1 cellular context compared by ENCODE assay signal in genomic region chr7:16668049-16668858, GRCh38.
A peak's percentile ranks its signal among the peaks of the same experiment; 100 is the strongest.
TF ChIP-seq lines count a peak whose summit lies in the region.

No MANE protein-coding gene starts in this region.

TF ChIP-seq in HEK293, 187 proteins besides CTCF, POLR2A, EP300 and RAD21 (continued from another document and continues in another):
- TF ChIP-seq ZNF350 (tag by site-specific recombination; IDR thresholded peaks at IDR 0.05): no peak
- TF ChIP-seq TRIM28 (IDR thresholded peaks at IDR 0.05; ENCODE audit: borderline replicate concordance, low read length): peak; percentile 89
- no peak for TF ChIP-seq AEBP2 (tag by site-specific recombination; IDR thresholded peaks at IDR 0.05; ENCODE audit: borderline replicate concordance)
- TF ChIP-seq ZBTB11 (tag by site-specific recombination; conservative IDR thresholded peaks at IDR 0.05; ENCODE audit: low read depth): 0 out of 2 replicates have a peak, but pooled peaks have one; percentile 19
- TF ChIP-seq GLIS1 (tag by site-specific recombination; IDR thresholded peaks at IDR 0.05): no peak
- TF ChIP-seq FEZF1 (tag by site-specific recombination; IDR thresholded peaks at IDR 0.05): no peak
- no peak for TF ChIP-seq ZNF26 (tag by site-specific recombination; IDR thresholded peaks at IDR 0.05)
- TF ChIP-seq ZNF549 (tag by site-specific recombination; IDR thresholded peaks at IDR 0.05): no peak
- TF ChIP-seq ZNF701 (tag by site-specific recombination; IDR thresholded peaks at IDR 0.05): no peak
- peak; percentile 93; the same call in 1 of the 2 replicates for TF ChIP-seq MZF1 (tag by site-specific recombination; IDR thresholded peaks at IDR 0.05; ENCODE audit: borderline replicate concordance)
- TF ChIP-seq ZNF175 (tag by site-specific recombination; IDR thresholded peaks at IDR 0.05): no peak
- TF ChIP-seq ZNF23 (tag by site-specific recombination; IDR thresholded peaks at IDR 0.05; ENCODE audit: borderline replicate concordance): no peak
- TF ChIP-seq MYNN (tag by site-specific recombination; IDR thresholded peaks at IDR 0.05; ENCODE audit: borderline replicate concordance): no peak
- TF ChIP-seq KLF17 (tag by site-specific recombination; IDR thresholded peaks at IDR 0.05): no peak
- no peak for TF ChIP-seq SP3 (tag by site-specific recombination; IDR thresholded peaks at IDR 0.05)
- TF ChIP-seq ZSCAN18 (tag by site-specific recombination; IDR thresholded peaks at IDR 0.05): no peak
- TF ChIP-seq ZNF423 (tag by site-specific recombination; IDR thresholded peaks at IDR 0.05): no peak
- TF ChIP-seq BCL11B (tag by site-specific recombination; IDR thresholded peaks at IDR 0.05; ENCODE audit: low read depth): no peak
- no peak for TF ChIP-seq ZBTB21 (tag by site-specific recombination; IDR thresholded peaks at IDR 0.05)
- TF ChIP-seq ZNF473 (tag by site-specific recombination; IDR thresholded peaks at IDR 0.05): no peak
- no peak for TF ChIP-seq ZNF138 (tag by site-specific recombination; IDR thresholded peaks at IDR 0.05; ENCODE audit: borderline replicate concordance)
- no peak for TF ChIP-seq ZNF416 (tag by site-specific recombination; IDR thresholded peaks at IDR 0.05)
- TF ChIP-seq ZNF18 (tag by site-specific recombination; IDR thresholded peaks at IDR 0.05): no peak
- no peak for TF ChIP-seq PRDM2 (tag by site-specific recombination; IDR thresholded peaks at IDR 0.05; ENCODE audit: borderline replicate concordance)
- TF ChIP-seq ZFP3 (tag by site-specific recombination; IDR thresholded peaks at IDR 0.05; ENCODE audit: low read depth): no peak
- no peak for TF ChIP-seq GLI4 (tag by site-specific recombination; IDR thresholded peaks at IDR 0.05)
- TF ChIP-seq ZNF140 (tag by site-specific recombination; IDR thresholded peaks at IDR 0.05): no peak
- no peak for TF ChIP-seq ZNF747 (tag by site-specific recombination; IDR thresholded peaks at IDR 0.05)
- no peak for TF ChIP-seq ZNF580 (tag by site-specific recombination; IDR thresholded peaks at IDR 0.05)
- TF ChIP-seq ZSCAN16 (tag by site-specific recombination; IDR thresholded peaks at IDR 0.05): no peak
- TF ChIP-seq ZBTB8A (tag by site-specific recombination; IDR thresholded peaks at IDR 0.05): no peak
- TF ChIP-seq ZNF214 (tag by site-specific recombination; IDR thresholded peaks at IDR 0.05; ENCODE audit: borderline replicate concordance): no peak
- TF ChIP-seq GFI1B (tag by site-specific recombination; IDR thresholded peaks at IDR 0.05): no peak
- TF ChIP-seq HIC1 (tag by site-specific recombination; IDR thresholded peaks at IDR 0.05): peak; percentile 67; the same call in 1 of the 2 replicates
- TF ChIP-seq HOXD13 (CRISPR knock-in tag; IDR thresholded peaks at IDR 0.05; ENCODE audit: borderline replicate concordance): no peak
- no peak for TF ChIP-seq ZNF843 (tag by site-specific recombination; IDR thresholded peaks at IDR 0.05)
- TF ChIP-seq ZNF621 (tag by site-specific recombination; IDR thresholded peaks at IDR 0.05): no peak
- peak; percentile 58 for TF ChIP-seq ZEB2 (tag by site-specific recombination; IDR thresholded peaks at IDR 0.05)
- no peak for TF ChIP-seq SCRT1 (tag by site-specific recombination; IDR thresholded peaks at IDR 0.05; ENCODE audit: borderline replicate concordance)
- no peak for TF ChIP-seq ZNF133 (tag by site-specific recombination; IDR thresholded peaks at IDR 0.05)
- TF ChIP-seq ZNF768 (tag by site-specific recombination; IDR thresholded peaks at IDR 0.05): no peak
- TF ChIP-seq ZNF629 (tag by site-specific recombination; IDR thresholded peaks at IDR 0.05): peak; percentile 87
- TF ChIP-seq ZNF292 (tag by site-specific recombination; IDR thresholded peaks at IDR 0.05; ENCODE audit: borderline replicate concordance, low read depth): no peak
- no peak for TF ChIP-seq ZNF514 (tag by site-specific recombination; IDR thresholded peaks at IDR 0.05)
